33 cellular contexts compared by ENCODE assay signal in genomic region chr7:149862156-149862555, GRCh38.
"Had no signal": no experiment of that assay in that cellular context is flagged by ENCODE, and none has a peak within 500 bp of the region (broad histone marks: within the 10 kb centered on the region; RNA-seq: fewer than 3 reads in every experiment).

No MANE protein-coding gene starts in this region.

- H3K9ac ChIP-seq: KMS-11, SK-N-SH had no signal

- ATAC-seq: activated T-cell treated with anti-CD3 and anti-CD28 coated beads, Interleukin-2, amount 50 U/mL, for 4 hours; PC-3 had no signal

- H3K9me3 ChIP-seq: Peyer's patch, SJSA1, SK-N-SH had no signal

- H3K4me2 ChIP-seq: KMS-11, SK-N-SH had no signal

- H3K4me3 ChIP-seq: Peyer's patch, SJSA1 had no signal

- H3K4me3 Mint-ChIP-seq: activated B cell treated with CpG ODN at 0.5 μM for 24 hours; activated CD4-positive, alpha-beta memory T cell treated with anti-CD3 and anti-CD28 coated beads for 36 hours; activated naive CD8-positive, alpha-beta T cell treated with anti-CD3 and anti-CD28 coated beads for 36 hours; activated T-cell treated with anti-CD3 and anti-CD28 coated beads, Interleukin-2, amount 50 U/mL, for 4 hours; activated T-helper 1 cell treated with anti-CD3 and anti-CD28 coated beads, Interleukin-12 subunit alpha, Interleukin-12 subunit beta, Interleukin-2, Interleukin-4 antibody, amounts not matched to agents 30 ng/mL and 10 ng/mL and 1 ng/mL, durations not matched to agents 14 hours and 24 hours and 36 hours; T-helper 1 cell treated with Interleukin-12 subunit alpha and Interleukin-12 subunit beta and Interleukin-4 antibody, amounts not matched to agents 30 μg/mL and 1 μg/mL, for 36 hours had no signal

- DNase-seq: activated B cell treated with CpG ODN at 0.5 μM for 24 hours; activated CD4-positive, alpha-beta memory T cell treated with anti-CD3 and anti-CD28 coated beads for 36 hours; activated CD4-positive, alpha-beta T cell treated with anti-CD3 and anti-CD28 coated beads for 4 hours; activated CD4-positive, alpha-beta T cell treated with anti-CD3 and anti-CD28 coated beads, Interleukin-2, amount 50 U/mL, for 1 hour; activated CD4-positive, CD25-positive, alpha-beta regulatory T cell treated with anti-CD3 and anti-CD28 coated beads, Interleukin-2, amount 50 U/mL, for 72 hours; activated CD8-positive, alpha-beta memory T cell treated with anti-CD3 and anti-CD28 coated beads, Interleukin-2, amount 50 U/mL, for 4 hours; activated naive CD4-positive, alpha-beta T cell; activated naive CD4-positive, alpha-beta T cell treated with anti-CD3 and anti-CD28 coated beads, Interleukin-2, amount 50 U/mL, for 16 hours; activated naive CD8-positive, alpha-beta T cell treated with anti-CD3 and anti-CD28 coated beads for 36 hours; activated T-cell treated with anti-CD3 and anti-CD28 coated beads for 4 hours; activated T-cell treated with anti-CD3 and anti-CD28 coated beads, Interleukin-2, amount 50 U/mL, for 4 hours; amniotic stem cell; brain microvascular endothelial cell; central memory CD4-positive, alpha-beta T cell; MM.1S; MV-4-11; NCI-H1092; NCI-H146; NCI-H187 treated with DMSO at 0.1 percent for 48 hours; NCI-H2081; NCI-H226; NCI-H446 treated with DMSO at 0.1 percent for 48 hours; NCI-H524; PC-3; Peyer's patch; RPMI8226; SHP77 treated with DMSO at 0.1 percent for 48 hours had no signal

- H3K27me3 Mint-ChIP-seq: activated B cell treated with CpG ODN at 0.5 μM for 24 hours; activated CD4-positive, alpha-beta memory T cell treated with anti-CD3 and anti-CD28 coated beads for 36 hours; activated naive CD8-positive, alpha-beta T cell treated with anti-CD3 and anti-CD28 coated beads for 36 hours had no signal

- H3K36me3 ChIP-seq: brain microvascular endothelial cell, SJSA1 had no signal

- H3K27me3 ChIP-seq: brain microvascular endothelial cell, Peyer's patch, SJSA1 had no signal

- H3K9me3 Mint-ChIP-seq: activated B cell treated with CpG ODN at 0.5 μM for 24 hours; activated CD4-positive, alpha-beta memory T cell treated with anti-CD3 and anti-CD28 coated beads for 36 hours; activated naive CD8-positive, alpha-beta T cell treated with anti-CD3 and anti-CD28 coated beads for 36 hours; activated T-cell treated with anti-CD3 and anti-CD28 coated beads, Interleukin-2, amount 50 U/mL, for 4 hours; activated T-helper 1 cell treated with anti-CD3 and anti-CD28 coated beads, Interleukin-12 subunit alpha, Interleukin-12 subunit beta, Interleukin-2, Interleukin-4 antibody, amounts not matched to agents 30 ng/mL and 10 ng/mL and 1 ng/mL, durations not matched to agents 14 hours and 24 hours and 36 hours; T-helper 1 cell treated with Interleukin-12 subunit alpha and Interleukin-12 subunit beta and Interleukin-4 antibody, amounts not matched to agents 30 μg/mL and 1 μg/mL, for 36 hours had no signal

- H3K27ac ChIP-seq: brain microvascular endothelial cell, KMS-11, Peyer's patch, SJSA1, VCaP had no signal

- H3K27ac Mint-ChIP-seq: activated B cell treated with CpG ODN at 0.5 μM for 24 hours; activated CD4-positive, alpha-beta memory T cell treated with anti-CD3 and anti-CD28 coated beads for 36 hours; activated T-helper 1 cell treated with anti-CD3 and anti-CD28 coated beads, Interleukin-12 subunit alpha, Interleukin-12 subunit beta, Interleukin-2, Interleukin-4 antibody, amounts not matched to agents 30 ng/mL and 10 ng/mL and 1 ng/mL, durations not matched to agents 14 hours and 24 hours and 36 hours had no signal
